ENCODE assay signal across 8 cellular contexts in genomic region chr4:24583451-24584174, GRCh38. TPM values are rescaled to one million over a fixed set of nuclear protein-coding genes. Genes with fewer than 3 reads are reported as not detected.
DNase-seq lines count a peak whose midpoint lies in the region; TF ChIP-seq lines count a peak whose summit lies in the region.

No MANE protein-coding gene starts in this region.

- H3K27ac Mint-ChIP-seq in neural crest cell (ENCODE audit: unreplicated experiment), result peak overlapping the region; percentile 98

- peak overlapping the region; percentile 82 for H3K27ac ChIP-seq in Karpas-422 (ENCODE audit: low read length)
- peak overlapping the region; percentile 83 for H3K27ac ChIP-seq in temporal lobe (ENCODE audit: low read depth, low read length)

- H3K9ac ChIP-seq in Karpas-422 (ENCODE audit: low read length), result peak overlapping the region; percentile 100

- H2AFZ ChIP-seq in Karpas-422 (ENCODE audit: low read length), result no peak overlapping the region

- peak overlapping the region; percentile 95 for H3K4me3 Mint-ChIP-seq in neural crest cell

- peaks cover 22% of the 10 kb centered on the region for H3K36me3 Mint-ChIP-seq in neural crest cell (ENCODE audit: low read depth)

- H3K36me3 ChIP-seq in Karpas-422 (ENCODE audit: insufficient read depth, low read length), result peaks cover 31% of the 10 kb centered on the region

- H3K79me2 ChIP-seq in Karpas-422 (ENCODE audit: low read length), result peaks cover 57% of the 10 kb centered on the region

- H3K4me1 Mint-ChIP-seq in neural crest cell, result peaks cover 35% of the 10 kb centered on the region

- peaks cover 49% of the 10 kb centered on the region for H3K4me1 ChIP-seq in Karpas-422 (ENCODE audit: low read length)

- H4K20me1 ChIP-seq in Karpas-422 (ENCODE audit: insufficient read depth, low read depth, low read length), result peaks cover 42% of the 10 kb centered on the region

- TF ChIP-seq CTCF in foreskin fibroblast (IDR thresholded peaks at IDR 0.05; ENCODE audit: low read depth, low read length), result no peak
- TF ChIP-seq CTCF in neural crest cell (conservative IDR thresholded peaks at IDR 0.05), result no peak

- no peaks in the 10 kb centered on the region for H3K27me3 ChIP-seq in Karpas-422 (ENCODE audit: low read length)

- no peaks in the 10 kb centered on the region for H3K27me3 Mint-ChIP-seq in neural crest cell (ENCODE audit: low read depth)

- H3K9me3 Mint-ChIP-seq in neural crest cell, result no peaks in the 10 kb centered on the region

- peak overlapping the region; percentile 89 for H3K4me2 ChIP-seq in Karpas-422 (ENCODE audit: low read depth, low read length, poor library complexity, severe bottlenecking)

- H3K4me3 ChIP-seq in Karpas-422 (ENCODE audit: low read length) (peak overlapping the region; percentile 97), foreskin fibroblast (ENCODE audit: low read depth in 1 of 2, low read length in 2 of 2) (peak overlapping the region; percentile 97 to 98)

- DNase-seq in DMS53 (lab: John Stamatoyannopoulos, UW) (peak; percentile 92), GOT3 (lab: John Stamatoyannopoulos, UW) (peak; percentile 17), Karpas-422 (peak; percentile 78), RPMI8226 (peak; percentile 37), foreskin fibroblast (peak in 1 of 2 donors; percentile 61), neural crest cell (ENCODE audit: low read depth, low spot score) (peak; percentile 40)
- DNase-seq in activated T-helper 9 cell treated with anti-CD3 and anti-CD28 coated beads, Interleukin-2, amount 50 U/mL, for 16 hours (ENCODE audit: low read depth), result peak; percentile 23

- no peaks in the 10 kb centered on the region for H3K9me2 ChIP-seq in Karpas-422 (replicated peaks; ENCODE audit: insufficient read depth, low read length)

- no peaks in the 10 kb centered on the region for H3K9me3 ChIP-seq in Karpas-422 (ENCODE audit: low read length)

RNA-seq across cellular contexts. Expression of gene DHX15, which starts 0.7 kb away (rescaled TPM):
- total RNA-seq in Karpas-422 (2014; rRNA removed; shearing (Covaris generic); ENCODE audit: low replicate concordance), result 109 and 189 TPM in 2 replicates
- total RNA-seq in neural crest cell (240 TPM in 2 replicates), temporal lobe (160 TPM)
